Comparison of ENCODE assay signal across 8 cellular contexts in genomic region chr15:41621200-41622193, GRCh38. TPM values are rescaled to one million over a fixed set of nuclear protein-coding genes. Genes with fewer than 3 reads are reported as not detected.
A peak's percentile ranks its signal among the peaks of the same experiment; 100 is the strongest.
DNase-seq lines count a peak whose midpoint lies in the region; ATAC-seq and TF ChIP-seq lines count a peak whose summit lies in the region.

No MANE protein-coding gene starts in this region.

- peak overlapping the region; percentile 73 for H3K4me3 Mint-ChIP-seq in activated CD4-positive, alpha-beta T cell treated with anti-CD3 and anti-CD28 coated beads, Interleukin-2, amount 10 ng/mL, durations not matched to agents 7 days and 5 days

- H3K27ac ChIP-seq in BLaER1: no peak overlapping the region
- peak overlapping the region; percentile 94 for H3K27ac ChIP-seq in cingulate gyrus (ENCODE audit: low read depth, low read length)
- H3K27ac ChIP-seq in layer of hippocampus (ENCODE audit: low read depth, low read length): peak overlapping the region; percentile 97

- H3K27me3 ChIP-seq in BLaER1: peaks cover 23% of the 10 kb centered on the region
- no peaks in the 10 kb centered on the region for H3K27me3 ChIP-seq in layer of hippocampus (ENCODE audit: control insufficient read depth, insufficient read depth, low read length)

- H3K4me3 ChIP-seq in BLaER1: peak overlapping the region; percentile 59
- H3K4me3 ChIP-seq in HFF-Myc (replicated peaks; ENCODE audit: low read depth, low read length): peak overlapping the region; percentile 47

- H3K27me3 Mint-ChIP-seq in activated CD4-positive, alpha-beta T cell treated with anti-CD3 and anti-CD28 coated beads, Interleukin-2, amount 10 ng/mL, durations not matched to agents 7 days and 5 days: peaks cover 11% of the 10 kb centered on the region

- no peak for ATAC-seq in HG02610 (IDR thresholded peaks at IDR 0.05; ENCODE audit: unreplicated experiment)

- peak overlapping the region; percentile 84 for H3K27ac Mint-ChIP-seq in activated CD4-positive, alpha-beta T cell treated with anti-CD3 and anti-CD28 coated beads, Interleukin-2, amount 10 ng/mL, durations not matched to agents 7 days and 5 days

- TF ChIP-seq CTCF in HFF-Myc (IDR thresholded peaks at IDR 0.05; ENCODE audit: low read depth, low read length, missing control alignments): no peak

- no peaks in the 10 kb centered on the region for H3K36me3 Mint-ChIP-seq in activated CD4-positive, alpha-beta T cell treated with anti-CD3 and anti-CD28 coated beads, Interleukin-2, amount 10 ng/mL, durations not matched to agents 7 days and 5 days (ENCODE audit: low read depth)

- peak; percentile 45 for DNase-seq in HFF-Myc (ENCODE audit: extremely low read depth, low read depth)
- peak; percentile 61 for DNase-seq in NCI-H460 (ENCODE audit: extremely low read depth, low read depth)
- DNase-seq in activated CD4-positive, alpha-beta T cell treated with anti-CD3 and anti-CD28 coated beads, Interleukin-2, amount 10 ng/mL, durations not matched to agents 7 days and 5 days: peak; percentile 79
- peak; percentile 61 to 62 for DNase-seq in stimulated activated CD4-positive, alpha-beta T cell treated with anti-CD3 and anti-CD28 coated beads, Interleukin-15, amount 100 ng/mL, for 1 hour (ENCODE audit: low read depth in 1 of 2, low spot score in 1 of 2)

- H3K9me3 Mint-ChIP-seq in activated CD4-positive, alpha-beta T cell treated with anti-CD3 and anti-CD28 coated beads, Interleukin-2, amount 10 ng/mL, durations not matched to agents 7 days and 5 days: no peaks in the 10 kb centered on the region

- no peak overlapping the region for H3K9ac ChIP-seq in BLaER1

- peak overlapping the region; percentile 78 for H3K4me2 ChIP-seq in BLaER1

- no peaks in the 10 kb centered on the region for H3K36me3 ChIP-seq in BLaER1

- POLR2A ChIA-PET in activated CD4-positive, alpha-beta T cell treated with anti-CD3 and anti-CD28 coated beads, Interleukin-2, amount 10 ng/mL, durations not matched to agents 7 days and 5 days (lab: Charles Lee): no interaction called here

- peaks cover 26% of the 10 kb centered on the region for H3K9me3 ChIP-seq in BLaER1

- CTCF ChIA-PET in activated CD4-positive, alpha-beta T cell treated with anti-CD3 and anti-CD28 coated beads, Interleukin-2, amount 10 ng/mL, durations not matched to agents 7 days and 5 days (lab: Charles Lee): interaction anchor here (0.5 to 1.2 kb wide), 3 partner anchors 9 to 517 kb away, joined by 3 read pairs; no protein-coding TSS in a partner anchor

- no peaks in the 10 kb centered on the region for H3K4me1 ChIP-seq in BLaER1

- H4K20me1 ChIP-seq in BLaER1: no peaks in the 10 kb centered on the region

- H3K4me1 Mint-ChIP-seq in activated CD4-positive, alpha-beta T cell treated with anti-CD3 and anti-CD28 coated beads, Interleukin-2, amount 10 ng/mL, durations not matched to agents 7 days and 5 days: peaks cover 23% of the 10 kb centered on the region

RNA-seq across cellular contexts. Expression of gene MGA, which starts 38.7 kb away (rescaled TPM):
- total RNA-seq in NCI-H460 (2014; rRNA removed; shearing (Covaris generic)): 19.3 and 23.4 TPM in 2 replicates
- polyA plus RNA-seq in NCI-H460 (2014; cell fraction: nucleus; rRNA removed): 9.3 and 10.6 TPM in 2 replicates
- total RNA-seq in activated CD4-positive, alpha-beta T cell treated with anti-CD3 and anti-CD28 coated beads, Interleukin-2, amount 10 ng/mL, durations not matched to agents 7 days and 5 days: 10 to 100 TPM; 33.0 to 35.2 TPM
